Comparison of ENCODE assay signal across 9 cellular contexts in genomic region chrX:10158279-10158939, GRCh38. TPM values are rescaled to one million over a fixed set of nuclear protein-coding genes. Genes with fewer than 3 reads are reported as not detected.
DNase-seq lines count a peak whose midpoint lies in the region; ATAC-seq and TF ChIP-seq lines count a peak whose summit lies in the region.
"Had no signal": no experiment of that assay in that cellular context is flagged by ENCODE, and none has a peak within 500 bp of the region (broad histone marks: within the 10 kb centered on the region; RNA-seq: fewer than 3 reads in every experiment).

No MANE protein-coding gene starts in this region.

- in situ Hi-C loops in brain microvascular endothelial cell (cut with HindIII; ENCODE audit: low pct_ligation_motif_present, low sequenced_read_pairs) = no loop called here

- H3K27ac ChIP-seq in brain microvascular endothelial cell (no peak overlapping the region), left lung (no peak overlapping the region), upper lobe of right lung (no peak overlapping the region)
- H3K27ac ChIP-seq: 22Rv1 had no signal

- H3K36me3 ChIP-seq in brain microvascular endothelial cell (replicated peaks) (no peaks in the 10 kb centered on the region), left lung (no peaks in the 10 kb centered on the region), upper lobe of right lung (no peaks in the 10 kb centered on the region)

- TF ChIP-seq CTCF in brain microvascular endothelial cell (IDR thresholded peaks at IDR 0.05; ENCODE audit: low read depth, low read length, missing control alignments) = no peak
- no peak for TF ChIP-seq CTCF in left lung (IDR thresholded peaks at IDR 0.05)
- TF ChIP-seq CTCF in upper lobe of right lung (IDR thresholded peaks at IDR 0.05) = no peak

- H3K9me3 ChIP-seq in left lung (no peaks in the 10 kb centered on the region), upper lobe of right lung (no peaks in the 10 kb centered on the region)

- DNase-seq in DMS 273 (lab: John Stamatoyannopoulos, UW; ENCODE audit: unreplicated experiment) = peak; percentile 54
- no peak for DNase-seq in DMS 273 treated with DMSO at 0.1 percent for 48 hours (lab: John Stamatoyannopoulos, UW)
- peak; percentile 53 for DNase-seq in NCI-H1092 treated with DMSO at 0.1 percent for 48 hours (lab: John Stamatoyannopoulos, UW)
- DNase-seq in brain microvascular endothelial cell = no peak
- peak in 1 of 2 donors; percentile 82 for DNase-seq in left lung
- peak; percentile 66 for DNase-seq in upper lobe of right lung
- DNase-seq in KG1 (lab: John Stamatoyannopoulos, UW) = no peak

- peaks cover 0 to 8% of the 10 kb centered on the region in 2 donors for H3K4me1 ChIP-seq in left lung
- H3K4me1 ChIP-seq in upper lobe of right lung = peaks cover 7% of the 10 kb centered on the region

- ATAC-seq in left lung (peak; percentile 55), upper lobe of right lung (peak; percentile 59), HG02798 (IDR thresholded peaks at IDR 0.05; ENCODE audit: poor library complexity, unreplicated experiment) (no peak)

- H3K27me3 ChIP-seq in brain microvascular endothelial cell (replicated peaks) = no peaks in the 10 kb centered on the region
- peaks cover 3 to 10% of the 10 kb centered on the region in 2 donors for H3K27me3 ChIP-seq in left lung
- H3K27me3 ChIP-seq in upper lobe of right lung = no peaks in the 10 kb centered on the region

- H3K4me3 ChIP-seq in brain microvascular endothelial cell (ENCODE audit: low read depth, low read length) (peak overlapping the region; percentile 48), left lung (peak overlapping the region; percentile 2 to 19), upper lobe of right lung (peak overlapping the region; percentile 45)

- intact Hi-C loops in left lung (cut with DNase I) (no loop called here), upper lobe of right lung (cut with DNase I) (no loop called here)

RNA-seq across cellular contexts. Expression of gene CLCN4, which starts 1.6 kb away (rescaled TPM):
- 10 to 100 TPM in 1 of 2 donors, 1 to 10 TPM in 1; 7.8 to 11.8 TPM for total RNA-seq in left lung
- 9.8 TPM for total RNA-seq in upper lobe of right lung

Comparison
In these comparisons a context has a peak if more than half of its experiments do, and no peak if none do; other contexts are left out.
1. DNase-seq: peak in DMS 273 (single experiment), NCI-H1092 treated with DMSO at 0.1 percent for 48 hours (single experiment) and upper lobe of right lung (single experiment); none in DMS 273 treated with DMSO at 0.1 percent for 48 hours (single experiment), brain microvascular endothelial cell (single experiment) and KG1 (single experiment).
2. Peak in every context shown above with its lines, with median percentiles within 50 percentile points of each other: H3K4me3 ChIP-seq.